8 cellular contexts compared by ENCODE assay signal in genomic region chr17:76354747-76355310, GRCh38.
DNase-seq lines count a peak whose midpoint lies in the region; ATAC-seq lines count a peak whose summit lies in the region.

No MANE protein-coding gene starts in this region.

- peaks cover 27% of the 10 kb centered on the region for H3K4me1 Mint-ChIP-seq in T-helper 2 cell treated with Interferon-gamma antibody and Interleukin-4, amounts not matched to agents 5 μg/mL and 100 μg/mL, for 36 hours (ENCODE audit: low read depth)

- peak overlapping the region; percentile 88 for H3K4me3 Mint-ChIP-seq in T-helper 2 cell treated with Interferon-gamma antibody and Interleukin-4, amounts not matched to agents 5 μg/mL and 100 μg/mL, for 36 hours

- no peak for ATAC-seq in HG02970 (IDR thresholded peaks at IDR 0.05; ENCODE audit: low FRiP score, unreplicated experiment)
- ATAC-seq in GM21390 (IDR thresholded peaks at IDR 0.05; ENCODE audit: unreplicated experiment), result no peak
- no peak for ATAC-seq in GM18907 (IDR thresholded peaks at IDR 0.05; ENCODE audit: unreplicated experiment)

- no peaks in the 10 kb centered on the region; the same call in 1 of the 2 replicates for H4K20me1 ChIP-seq in BLaER1

- H3K4me3 ChIP-seq in BLaER1 (peak overlapping the region; percentile 89), HAP-1 (peak overlapping the region; percentile 91)

- no peaks in the 10 kb centered on the region for H3K9me3 Mint-ChIP-seq in T-helper 2 cell treated with Interferon-gamma antibody and Interleukin-4, amounts not matched to agents 5 μg/mL and 100 μg/mL, for 36 hours

- H3K36me3 Mint-ChIP-seq in T-helper 2 cell treated with Interferon-gamma antibody and Interleukin-4, amounts not matched to agents 5 μg/mL and 100 μg/mL, for 36 hours (ENCODE audit: low read depth), result peaks cover 4% of the 10 kb centered on the region

- in situ Hi-C loops in HAP-1 (cut with MboI; ENCODE audit: low sequenced_read_pairs), result no loop called here

- peaks cover 30% of the 10 kb centered on the region for H3K4me1 ChIP-seq in BLaER1
- peaks cover 10% of the 10 kb centered on the region for H3K4me1 ChIP-seq in HAP-1

- H3K27ac Mint-ChIP-seq in T-helper 2 cell treated with Interferon-gamma antibody and Interleukin-4, amounts not matched to agents 5 μg/mL and 100 μg/mL, for 36 hours, result peak overlapping the region; percentile 50

- H3K27ac ChIP-seq in BLaER1, result no peak overlapping the region

- DNase-seq in HAP-1 (ENCODE audit: low spot score in 2 of 2), result no peak
- peak; percentile 8 for DNase-seq in T-helper 2 cell treated with Interferon-gamma antibody and Interleukin-4, amounts not matched to agents 5 μg/mL and 100 μg/mL, for 36 hours (ENCODE audit: low spot score)
- DNase-seq in kidney tubule cell (ENCODE audit: low spot score), result peak; percentile 20
- DNase-seq in NCI-H2227 treated with DMSO at 0.1 percent for 48 hours (lab: John Stamatoyannopoulos, UW), result no peak

- H3K36me3 ChIP-seq in BLaER1, result 0 out of 2 replicates have a peak, but pooled peaks cover 6% of the 10 kb centered on the region
- H3K36me3 ChIP-seq in HAP-1 (replicated peaks), result no peaks in the 10 kb centered on the region; the same call in 1 of the 2 replicates

- H3K9ac ChIP-seq in BLaER1, result no peak overlapping the region

- peak overlapping the region; percentile 99 for H3K4me2 ChIP-seq in BLaER1

- no peaks in the 10 kb centered on the region for H3K27me3 Mint-ChIP-seq in T-helper 2 cell treated with Interferon-gamma antibody and Interleukin-4, amounts not matched to agents 5 μg/mL and 100 μg/mL, for 36 hours (ENCODE audit: low read depth)

- H3K9me3 ChIP-seq in BLaER1 (no peaks in the 10 kb centered on the region), HAP-1 (no peaks in the 10 kb centered on the region)

- H3K27me3 ChIP-seq in BLaER1 (no peaks in the 10 kb centered on the region), HAP-1 (ENCODE audit: low read depth) (no peaks in the 10 kb centered on the region)

Comparison
In these comparisons a context has a peak if more than half of its experiments do, and no peak if none do; other contexts are left out.
1. DNase-seq: peak in T-helper 2 cell treated with Interferon-gamma antibody and Interleukin-4, amounts not matched to agents 5 μg/mL and 100 μg/mL, for 36 hours (single experiment) and kidney tubule cell (single experiment); none in HAP-1 (0 of 2) and NCI-H2227 treated with DMSO at 0.1 percent for 48 hours (single experiment).